In genomic region chr2:11326692-11327211, GRCh38 we compare ENCODE assay signal across 21 cellular contexts. TPM values are rescaled to one million over a fixed set of nuclear protein-coding genes. Genes with fewer than 3 reads are reported as not detected.
DNase-seq lines count a peak whose midpoint lies in the region; ATAC-seq, FAIRE-seq and TF ChIP-seq lines count a peak whose summit lies in the region.
"Had no signal": no experiment of that assay in that cellular context is flagged by ENCODE, and none has a peak within 500 bp of the region (broad histone marks: within the 10 kb centered on the region; RNA-seq: fewer than 3 reads in every experiment).

No MANE protein-coding gene starts in this region.

- H2BK15ac ChIP-seq in IMR-90 (ENCODE audit: low read depth, low read length), result no peak overlapping the region
- H2BK15ac ChIP-seq in neuronal stem cell (ENCODE audit: low read length), result no peak overlapping the region

- H2AFZ ChIP-seq in IMR-90 (replicated peaks; ENCODE audit: low read length, poor library complexity) (no peak overlapping the region), K562 (ENCODE audit: low read depth, low read length) (no peak overlapping the region), neuronal stem cell (ENCODE audit: low read length) (no peak overlapping the region)

- TF ChIP-seq RAD21 in IMR-90 (IDR thresholded peaks at IDR 0.05; ENCODE audit: low read length) (no peak), K562 (CRISPR knock-in tag; conservative IDR thresholded peaks at IDR 0.05 in 1 of 2, IDR thresholded peaks at IDR 0.05 in 1 of 2) (no peak)

- peaks cover 88% of the 10 kb centered on the region for H3K79me2 ChIP-seq in K562 (ENCODE audit: control insufficient read depth, insufficient read depth, low read length)

- H2AK5ac ChIP-seq in IMR-90 (ENCODE audit: low read depth, low read length) (no peak overlapping the region), neuronal stem cell (ENCODE audit: low read depth, low read length) (no peak overlapping the region)

- H3K18ac ChIP-seq in IMR-90 (ENCODE audit: low read depth, low read length) (no peak overlapping the region), neuronal stem cell (ENCODE audit: low read length) (no peak overlapping the region)

- peaks cover 17 to 24% of the 10 kb centered on the region in 2 donors for H3K4me1 Mint-ChIP-seq in natural killer cell treated with Interleukin-12 subunit alpha and Interleukin-12 subunit beta and Interleukin-15 and Interleukin-18, amount 100 ng/mL, for 72 hours (ENCODE audit: low read depth in 2 of 2)

- H3K27me3 ChIP-seq in BLaER1 (no peaks in the 10 kb centered on the region), IMR-90 (ENCODE audit: control insufficient read depth, insufficient read depth, low read length) (no peaks in the 10 kb centered on the region), K562 (ENCODE audit: control insufficient read depth in 2 of 2, insufficient read depth in 2 of 2, low read length in 2 of 2) (no peaks in the 10 kb centered on the region), tibial artery (no peaks in the 10 kb centered on the region), neuronal stem cell (ENCODE audit: control insufficient read depth in 3 of 3, insufficient read depth in 3 of 3, low read depth in 1 of 3, low read length in 3 of 3) (no peaks in the 10 kb centered on the region), WERI-Rb-1 (ENCODE audit: insufficient read depth, low read depth, severe bottlenecking) (no peaks in the 10 kb centered on the region)
- H3K27me3 ChIP-seq: SJSA1 had no signal

- H4K8ac ChIP-seq in IMR-90 (ENCODE audit: low read depth in 2 of 2, low read length in 2 of 2), result no peak overlapping the region
- no peak overlapping the region for H4K8ac ChIP-seq in neuronal stem cell (ENCODE audit: low read depth, low read length)

- intact Hi-C loops in IMR-90 (cut with micrococcal nuclease) (no loop called here), K562 (cut with micrococcal nuclease) (no loop called here), tibial artery (cut with DNase I; ENCODE audit: low total_unique reads) (no loop called here)

- 100% methylated on average over 1 of the region's 4 CpGs; no CpG with 5 or more reads in 1 of the 2 experiments for WGBS in IMR-90 (ENCODE audit: extremely low coverage in 2 of 2, insufficient read length in 1 of 2), 2 experiments
- 24% methylated on average over 4 of the region's 4 CpGs for WGBS in K562 (ENCODE audit: insufficient coverage, low coverage, missing lambda C conversion rate)
- no CpG with 5 or more reads among the region's 4 CpGs for WGBS in neuronal stem cell (ENCODE audit: extremely low coverage in 2 of 2, insufficient read length in 2 of 2, insufficient replicate concordance in 1 of 2), 2 donors

- H3K27ac ChIP-seq in BLaER1, result no peak overlapping the region
- H3K27ac ChIP-seq in IMR-90 (ENCODE audit: insufficient read depth, low read length), result no peak overlapping the region
- H3K27ac ChIP-seq in K562 (ENCODE audit: extremely low read depth, low read depth, low read length), result no peak overlapping the region
- peak overlapping the region in 1 of 2 donors; percentile 38 for H3K27ac ChIP-seq in tibial artery
- H3K27ac ChIP-seq in neuronal stem cell (replicated peaks; ENCODE audit: low read length), result no peak overlapping the region
- no peak overlapping the region for H3K27ac ChIP-seq in WERI-Rb-1
- H3K27ac ChIP-seq: SJSA1 had no signal

- H3K4me2 ChIP-seq in BLaER1, result peak overlapping the region; percentile 23; the same call in 1 of the 2 replicates
- H3K4me2 ChIP-seq in IMR-90 (ENCODE audit: low read depth, low read length), result no peak overlapping the region
- no peak overlapping the region for H3K4me2 ChIP-seq in K562 (ENCODE audit: insufficient read depth, low read length)
- H3K4me2 ChIP-seq in neuronal stem cell (ENCODE audit: insufficient read depth, low read length, poor library complexity, severe bottlenecking), result no peak overlapping the region

- H3K14ac ChIP-seq in IMR-90 (replicated peaks; ENCODE audit: low read depth, low read length) (no peak overlapping the region), neuronal stem cell (ENCODE audit: low read length) (no peak overlapping the region)

- H3K23ac ChIP-seq in IMR-90 (ENCODE audit: low read depth, low read length) (no peak overlapping the region), neuronal stem cell (ENCODE audit: low read depth, low read length, poor library complexity) (no peak overlapping the region)

- H2AK9ac ChIP-seq in IMR-90 (replicated peaks; ENCODE audit: low read depth, low read length, poor library complexity), result no peak overlapping the region

- no peak overlapping the region for H4K5ac ChIP-seq in IMR-90 (ENCODE audit: low read depth, low read length)

- no peaks in the 10 kb centered on the region for H3K27me3 Mint-ChIP-seq in natural killer cell treated with Interleukin-12 subunit alpha and Interleukin-12 subunit beta and Interleukin-15 and Interleukin-18, amount 100 ng/mL, for 72 hours

- in situ Hi-C loops in IMR-90 (cut with MboI; ENCODE audit: low sequenced_read_pairs) (no loop called here), K562 (cut with MboI) (no loop called here)

- no peak overlapping the region for H3K56ac ChIP-seq in IMR-90 (ENCODE audit: extremely low read depth, insufficient read depth, low read length)

- no peak for DNase-seq in IMR-90
- no peak for DNase-seq in K562 (ENCODE audit: extremely low read depth in 1 of 4, low spot score in 3 of 4)
- DNase-seq in foreskin fibroblast, result peak in 1 of 2 donors; percentile 31
- no peak for DNase-seq in tibial artery
- DNase-seq in neuronal stem cell (ENCODE audit: low spot score), result no peak
- no peak for DNase-seq in natural killer cell treated with Interleukin-12 subunit alpha and Interleukin-12 subunit beta and Interleukin-15 and Interleukin-18, amount 100 ng/mL, for 72 hours (ENCODE audit: low spot score)
- DNase-seq in WERI-Rb-1, result no peak
- DNase-seq: DMS79 treated with DMSO at 0.1 percent for 48 hours, GDM1, GOT3, KBM-7, NCI-H1092, NCI-H1436 treated with DMSO at 0.1 percent for 48 hours, NCI-H2029, NCI-H345, NCI-H524 treated with DMSO at 0.1 percent for 48 hours had no signal

- H3K79me1 ChIP-seq in IMR-90 (ENCODE audit: low read depth in 1 of 2, low read length in 2 of 2), result peaks cover 9 to 64% of the 10 kb centered on the region in 2 experiments
- no peaks in the 10 kb centered on the region for H3K79me1 ChIP-seq in neuronal stem cell (ENCODE audit: low read depth, low read length)

- peaks cover 3% of the 10 kb centered on the region; the same call in 1 of the 2 replicates for H3K36me3 ChIP-seq in BLaER1
- H3K36me3 ChIP-seq in IMR-90 (ENCODE audit: control insufficient read depth, insufficient read depth, low read length), result no peaks in the 10 kb centered on the region
- H3K36me3 ChIP-seq in K562 (ENCODE audit: control insufficient read depth, insufficient read depth, low read length), result no peaks in the 10 kb centered on the region
- H3K36me3 ChIP-seq in tibial artery, result no peaks in the 10 kb centered on the region
- H3K36me3 ChIP-seq in neuronal stem cell (replicated peaks in 1 of 2; ENCODE audit: control insufficient read depth in 2 of 2, insufficient read depth in 2 of 2, low read length in 2 of 2), result no peaks in the 10 kb centered on the region
- no peaks in the 10 kb centered on the region for H3K36me3 ChIP-seq in WERI-Rb-1
- H3K36me3 ChIP-seq: SJSA1 had no signal

- H3K4me3 Mint-ChIP-seq in natural killer cell treated with Interleukin-12 subunit alpha and Interleukin-12 subunit beta and Interleukin-15 and Interleukin-18, amount 100 ng/mL, for 72 hours, result no peak overlapping the region
- H3K4me3 Mint-ChIP-seq: CD14-positive monocyte had no signal

- H3K4me3 ChIP-seq in BLaER1 (no peak overlapping the region), IMR-90 (ENCODE audit: insufficient read depth, low read depth, low read length) (no peak overlapping the region), K562 (no peak overlapping the region), foreskin fibroblast (ENCODE audit: low read depth in 1 of 2, low read length in 2 of 2) (peak overlapping the region; percentile 20 to 33), tibial artery (no peak overlapping the region), neuronal stem cell (ENCODE audit: low read length in 2 of 2) (no peak overlapping the region), WERI-Rb-1 (ENCODE audit: low read depth, low read length) (no peak overlapping the region)
- H3K4me3 ChIP-seq: SJSA1 had no signal

- CTCF ChIA-PET in IMR-90 (lab: Yijun Ruan, JAX) (interaction anchor here (1.2 kb wide), 1 partner anchor 194 kb away, joined by 3 read pairs; a partner anchor contains a TSS), K562 (lab: Yijun Ruan, JAX; ENCODE audit: low intra/inter-chr PET ratio) (no interaction called here)

- no peak overlapping the region for H2BK12ac ChIP-seq in neuronal stem cell (ENCODE audit: low read length)

- TF ChIP-seq EP300 in K562 (IDR thresholded peaks at IDR 0.05; ENCODE audit: low read length), result no peak

- H3K9me1 ChIP-seq in IMR-90 (ENCODE audit: insufficient read depth, low read length), result peaks cover 7% of the 10 kb centered on the region
- no peaks in the 10 kb centered on the region for H3K9me1 ChIP-seq in K562 (ENCODE audit: control insufficient read depth, insufficient read depth, low read length)

- no peak for ATAC-seq in IMR-90 (ENCODE audit: low read depth)
- ATAC-seq in K562, result peak; percentile 40
- no peak for ATAC-seq in natural killer cell treated with Interleukin-12 subunit alpha and Interleukin-12 subunit beta and Interleukin-15 and Interleukin-18, amount 100 ng/mL, for 72 hours
- ATAC-seq: Panc1 had no signal

- H2BK120ac ChIP-seq in IMR-90 (ENCODE audit: low read depth, low read length) (no peak overlapping the region), neuronal stem cell (ENCODE audit: low read depth, low read length) (no peak overlapping the region)

- H4K91ac ChIP-seq in IMR-90 (ENCODE audit: insufficient read depth, low read depth, low read length), result no peak overlapping the region
- no peak overlapping the region for H4K91ac ChIP-seq in neuronal stem cell (ENCODE audit: low read depth, low read length, poor library complexity)

- H3K9me3 ChIP-seq in BLaER1 (peaks cover 5% of the 10 kb centered on the region), IMR-90 (ENCODE audit: control insufficient read depth, insufficient read depth, low read length) (no peaks in the 10 kb centered on the region), K562 (replicated peaks; ENCODE audit: control insufficient read depth, insufficient read depth, low read depth, low read length) (no peaks in the 10 kb centered on the region), tibial artery (no peaks in the 10 kb centered on the region), neuronal stem cell (replicated peaks in 1 of 2; ENCODE audit: control insufficient read depth in 2 of 2, insufficient read depth in 1 of 2, low read depth in 1 of 2, low read length in 2 of 2) (peaks cover 0 to 11% of the 10 kb centered on the region in 2 donors), WERI-Rb-1 (ENCODE audit: severe bottlenecking) (no peaks in the 10 kb centered on the region)
- H3K9me3 ChIP-seq: SJSA1 had no signal

- TF ChIP-seq CTCF in IMR-90 (conservative IDR thresholded peaks at IDR 0.05; ENCODE audit: low read depth, low read length) (no peak), K562 (IDR thresholded peaks at IDR 0.05 in 2 of 3, conservative IDR thresholded peaks at IDR 0.05 in 1 of 3; ENCODE audit: insufficient read depth in 2 of 3, low read depth in 1 of 3, low read length in 3 of 3) (no peak), foreskin fibroblast (IDR thresholded peaks at IDR 0.05; ENCODE audit: low read depth, low read length) (no peak), tibial artery (IDR thresholded peaks at IDR 0.05) (no peak), WERI-Rb-1 (IDR thresholded peaks at IDR 0.05; ENCODE audit: low read depth, low read length) (no peak)

- H2BK5ac ChIP-seq in IMR-90 (ENCODE audit: low read depth, low read length, poor library complexity, severe bottlenecking) (no peak overlapping the region), neuronal stem cell (ENCODE audit: low read length) (no peak overlapping the region)

- TSS peak; percentile 4 for BruUV-seq in IMR-90 (replicated peaks; lab: Mats Ljungman, UMichigan)
- no TSS peak for BruUV-seq in K562 (replicated peaks; lab: Mats Ljungman, UMichigan)

- TF ChIP-seq POLR2A in IMR-90 (IDR thresholded peaks at IDR 0.05; ENCODE audit: low read depth, low read length) (no peak), K562 (conservative IDR thresholded peaks at IDR 0.05) (no peak)

- no peaks in the 10 kb centered on the region for H3K9me3 Mint-ChIP-seq in natural killer cell treated with Interleukin-12 subunit alpha and Interleukin-12 subunit beta and Interleukin-15 and Interleukin-18, amount 100 ng/mL, for 72 hours
- H3K9me3 Mint-ChIP-seq: CD14-positive monocyte had no signal

- H3K4ac ChIP-seq in IMR-90 (ENCODE audit: low read depth, low read length) (no peak overlapping the region), neuronal stem cell (ENCODE audit: low read length) (no peak overlapping the region)

- H2BK20ac ChIP-seq in IMR-90 (ENCODE audit: low read depth, low read length), result no peak overlapping the region

- H3K9ac ChIP-seq in BLaER1 (no peak overlapping the region), IMR-90 (ENCODE audit: low read depth, low read length) (no peak overlapping the region), K562 (ENCODE audit: insufficient read depth in 1 of 2, low read depth in 2 of 2, low read length in 2 of 2) (no peak overlapping the region), neuronal stem cell (ENCODE audit: low read depth, low read length, poor library complexity) (no peak overlapping the region)

- H3K4me1 ChIP-seq in BLaER1 (peaks cover 26% of the 10 kb centered on the region), IMR-90 (ENCODE audit: control insufficient read depth, insufficient read depth, low read length) (peaks cover 4% of the 10 kb centered on the region), K562 (replicated peaks in 1 of 2; ENCODE audit: control insufficient read depth in 2 of 2, insufficient read depth in 2 of 2, low read length in 2 of 2) (peaks cover 0 to 9% of the 10 kb centered on the region in 2 experiments; a peak in 2 of 5 replicates), tibial artery (peaks cover 0 to 72% (median 18%) of the 10 kb centered on the region in 4 donors), neuronal stem cell (ENCODE audit: control insufficient read depth in 2 of 2, insufficient read depth in 1 of 2, low read depth in 1 of 2, low read length in 2 of 2) (peaks cover 1 to 9% of the 10 kb centered on the region in 2 donors)

- no peak overlapping the region for H3K27ac Mint-ChIP-seq in natural killer cell treated with Interleukin-12 subunit alpha and Interleukin-12 subunit beta and Interleukin-15 and Interleukin-18, amount 100 ng/mL, for 72 hours

- POLR2A ChIA-PET in IMR-90 (lab: Charles Lee; ENCODE audit: unreplicated experiment), result no interaction called here
- POLR2A ChIA-PET in K562 (lab: Yijun Ruan, JAX), result interaction anchor here (0.7 to 1.9 kb wide), 3 partner anchors 21 to 46 kb away, joined by 3 to 4 read pairs (median 4); no protein-coding TSS in a partner anchor

- H4K20me1 ChIP-seq in BLaER1 (peaks cover 82% of the 10 kb centered on the region), IMR-90 (ENCODE audit: insufficient read depth, low read length) (peaks cover 85% of the 10 kb centered on the region), K562 (replicated peaks; ENCODE audit: control insufficient read depth, insufficient read depth, low read length) (peaks cover 13% of the 10 kb centered on the region)

- FAIRE-seq in K562 (lab: Jason Lieb, UNC), result peak; percentile 6
- FAIRE-seq: A204.1 had no signal

- H3K36me3 Mint-ChIP-seq in natural killer cell treated with Interleukin-12 subunit alpha and Interleukin-12 subunit beta and Interleukin-15 and Interleukin-18, amount 100 ng/mL, for 72 hours, result no peaks in the 10 kb centered on the region

- dilution Hi-C loops in IMR-90 (cut with HindIII; ENCODE audit: low sequenced_read_pairs, unreplicated experiment), result no loop called here

RNA-seq across cellular contexts. Expression of gene ROCK2, which starts 17.7 kb away (rescaled TPM):
- total RNA-seq in IMR-90 (2012; rRNA removed), result 28.3 and 59.7 TPM in 2 replicates
- polyA plus RNA-seq in IMR-90 (2012; rRNA removed), result 7.1 and 9.0 TPM in 2 replicates
- 1.2 and 1.8 TPM in 2 replicates for polyA plus RNA-seq in IMR-90 (2012; cell fraction: cytosol; rRNA removed)
- polyA plus RNA-seq in IMR-90 (2012; cell fraction: nucleus; rRNA removed; ENCODE audit: low replicate concordance), result 1.1 and 6.1 TPM in 2 replicates
- 16.6 and 83.8 TPM in 2 replicates for total RNA-seq in K562 (2011; cell fraction: chromatin; rRNA removed; ENCODE audit: low replicate concordance)
- total RNA-seq in K562 (2011; cell fraction: nucleolus; rRNA removed), result 4.2 and 6.4 TPM in 2 replicates
- 16.1 and 32.0 TPM in 2 replicates for total RNA-seq in K562 (2011; cell fraction: nucleoplasm; rRNA removed)
- 14.3 and 15.0 TPM in 2 replicates for total RNA-seq in K562 (2014; rRNA removed)
- 28.4 and 35.3 TPM in 2 replicates for total RNA-seq in K562 (2014; rRNA removed; fragmentation: Illumina TruSeq; extraction: Trizol)
- total RNA-seq in K562 (2015; rRNA removed; fragmentation: Illumina TruSeq; extraction: Trizol), result 28.1 and 30.6 TPM in 2 replicates
- 21.2 and 22.1 TPM in 2 replicates for total RNA-seq in K562 (2021)
- polyA plus RNA-seq in K562 (2011; rRNA removed), result 6.8 and 10.6 TPM in 2 replicates
- 1.6 and 3.5 TPM in 2 replicates for polyA plus RNA-seq in K562 (2011; cell fraction: cytosol; rRNA removed)
- polyA plus RNA-seq in K562 (2011; cell fraction: nucleus; rRNA removed), result 4.2 and 5.4 TPM in 2 replicates
- polyA plus RNA-seq in K562 (2012), result 10.8 and 12.3 TPM in 2 replicates
- 13.4 and 16.5 TPM in 2 replicates for polyA plus RNA-seq in K562 (2014; fragmentation: Illumina TruSeq; extraction: Trizol)
- polyA plus RNA-seq in K562 (2014; fragmentation: Nextera tagmentation; extraction: Ambion mirVana), result 1 to 10 TPM; 4.9 to 6.0 TPM
- polyA plus RNA-seq in K562 (2014; rRNA removed), result 10.6 and 10.7 TPM in 2 replicates
- 47.6 and 51.9 TPM in 2 replicates for polyA minus RNA-seq in K562 (2011; rRNA and poly(A)+ RNA removed)
- polyA minus RNA-seq in K562 (2011; cell fraction: cytosol; rRNA and poly(A)+ RNA removed), result 13.8 and 19.1 TPM in 2 replicates
- polyA minus RNA-seq in K562 (2011; cell fraction: nucleus; rRNA and poly(A)+ RNA removed), result 13.7 and 34.7 TPM in 2 replicates
- polyA plus RNA-seq in neuronal stem cell (2013, experiment 1 of 2), result 19.4 TPM
- 20.3 TPM for polyA plus RNA-seq in neuronal stem cell (2013, experiment 2 of 2)
- 10 to 100 TPM; 19.1 to 26.3 TPM for total RNA-seq in natural killer cell treated with Interleukin-12 subunit alpha and Interleukin-12 subunit beta and Interleukin-15 and Interleukin-18, amount 100 ng/mL, for 72 hours

Comparison
In these comparisons a context has a peak if more than half of its experiments do, and no peak if none do; other contexts are left out.
1. H3K4me3 ChIP-seq: peak in foreskin fibroblast (2 of 2); none in BLaER1 (single experiment), IMR-90 (single experiment), K562 (single experiment), tibial artery (0 of 2), neuronal stem cell (0 of 2) and WERI-Rb-1 (single experiment).